In genomic region chr2:235591921-235592320, GRCh38 we compare ENCODE assay signal across 23 cellular contexts.
A peak's percentile ranks its signal among the peaks of the same experiment; 100 is the strongest.
DNase-seq lines count a peak whose midpoint lies in the region; ATAC-seq lines count a peak whose summit lies in the region.
"Had no signal": no experiment of that assay in that cellular context is flagged by ENCODE, and none has a peak within 500 bp of the region (broad histone marks: within the 10 kb centered on the region; RNA-seq: fewer than 3 reads in every experiment).

No MANE protein-coding gene starts in this region.

- no peaks in the 10 kb centered on the region for H3K36me3 ChIP-seq in H7 (replicated peaks; ENCODE audit: control insufficient read depth, insufficient read depth, low read length)

- peak; percentile 36 for DNase-seq in DMS 273 (lab: John Stamatoyannopoulos, UW; ENCODE audit: unreplicated experiment)
- no peak for DNase-seq in DMS 273 treated with DMSO at 0.1 percent for 48 hours (lab: John Stamatoyannopoulos, UW)
- DNase-seq in RPMI7951 (ENCODE audit: low read depth), result peak; percentile 40
- peak; percentile 65 for DNase-seq in cerebellum (ENCODE audit: low spot score)
- DNase-seq in sciatic nerve (ENCODE audit: low spot score), result no peak
- DNase-seq in H7, result no peak
- no peak for DNase-seq in NCI-H187 treated with DMSO at 0.1 percent for 48 hours (lab: John Stamatoyannopoulos, UW)
- no peak for DNase-seq in HCEC 1CT
- DNase-seq: activated CD4-positive, alpha-beta T cell treated with anti-CD3 and anti-CD28 coated beads for 4 hours; activated naive CD4-positive, alpha-beta T cell treated with anti-CD3 and anti-CD28 coated beads for 36 hours; activated T-cell treated with anti-CD3 and anti-CD28 coated beads, Interleukin-2, amount 50 U/mL, for 72 hours; AML-193; amniotic stem cell; central memory CD4-positive, alpha-beta T cell; DMS79 treated with DMSO at 0.1 percent for 48 hours; erythroblast; kidney; NCI-H1436 treated with DMSO at 0.1 percent for 48 hours; NCI-H69; SIG-M5; stimulated activated CD4-positive, alpha-beta T cell treated with anti-CD3 and anti-CD28 coated beads, Interleukin-1b, Interleukin-23, amount 100 ng/mL, for 48 hours; stimulated activated naive B cell treated with anti-CD40 and anti-IgM and Interleukin-4, amounts not matched to agents 10 μg/mL and 1 μg/mL and 100 μg/mL, for 72 hours had no signal

- H3K4me3 ChIP-seq in H7 (ENCODE audit: insufficient read depth, low read depth, low read length), result no peak overlapping the region
- H3K4me3 ChIP-seq: skin epidermis had no signal

- no peaks in the 10 kb centered on the region for H3K27me3 ChIP-seq in H7 (ENCODE audit: control insufficient read depth, insufficient read depth, low read length)

- ATAC-seq in sciatic nerve, result peak; percentile 48
- ATAC-seq: activated T-cell treated with anti-CD3 and anti-CD28 coated beads, Interleukin-2, amount 50 U/mL, for 72 hours; stimulated activated naive B cell treated with anti-CD40 and anti-IgM and Interleukin-4, amounts not matched to agents 10 μg/mL and 1 μg/mL and 100 μg/mL, for 72 hours had no signal

- intact Hi-C loops in sciatic nerve (cut with DNase I), result no loop called here

Comparison
In these comparisons a context has a peak if more than half of its experiments do, and no peak if none do; other contexts are left out.
1. DNase-seq: peak in DMS 273 (single experiment), RPMI7951 (single experiment) and cerebellum (single experiment); none in DMS 273 treated with DMSO at 0.1 percent for 48 hours (single experiment), sciatic nerve (single experiment), H7 (single experiment), NCI-H187 treated with DMSO at 0.1 percent for 48 hours (single experiment) and HCEC 1CT (single experiment).